In the genomic region with DNA sequence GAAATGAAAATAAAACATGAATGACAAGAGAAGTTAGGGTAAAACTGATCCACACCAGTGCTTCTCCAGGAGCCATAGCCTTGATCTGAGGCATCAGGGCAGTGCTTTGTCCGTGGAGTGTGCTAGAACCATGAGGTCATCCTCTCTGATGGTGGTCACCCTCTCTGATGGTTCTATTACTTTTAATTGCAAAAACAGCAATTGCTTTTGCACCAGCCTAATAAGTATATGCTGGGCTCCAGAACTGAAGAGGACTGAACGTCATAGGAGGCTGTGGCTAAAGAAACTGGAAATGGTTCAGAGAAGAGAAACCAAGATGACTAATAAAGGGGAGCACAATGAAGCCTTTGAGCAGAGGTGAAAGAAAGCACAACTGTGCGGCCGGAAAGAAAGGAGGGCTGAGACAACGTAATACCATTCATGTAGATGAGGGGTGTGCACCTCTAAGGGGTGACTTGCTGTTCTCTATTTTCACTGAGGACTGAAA, we compare ENCODE assay signal across 1 cellular context.
TF ChIP-seq lines count a peak whose summit lies in the region.

No MANE protein-coding gene starts in this region.

TF ChIP-seq in SK-N-SH, 30 proteins besides CTCF, POLR2A, EP300 and RAD21 (continued from another document):
- TF ChIP-seq IRF3 (IDR thresholded peaks at IDR 0.05; ENCODE audit: low read depth, low read length): no peak
- TF ChIP-seq, protein P1, sequence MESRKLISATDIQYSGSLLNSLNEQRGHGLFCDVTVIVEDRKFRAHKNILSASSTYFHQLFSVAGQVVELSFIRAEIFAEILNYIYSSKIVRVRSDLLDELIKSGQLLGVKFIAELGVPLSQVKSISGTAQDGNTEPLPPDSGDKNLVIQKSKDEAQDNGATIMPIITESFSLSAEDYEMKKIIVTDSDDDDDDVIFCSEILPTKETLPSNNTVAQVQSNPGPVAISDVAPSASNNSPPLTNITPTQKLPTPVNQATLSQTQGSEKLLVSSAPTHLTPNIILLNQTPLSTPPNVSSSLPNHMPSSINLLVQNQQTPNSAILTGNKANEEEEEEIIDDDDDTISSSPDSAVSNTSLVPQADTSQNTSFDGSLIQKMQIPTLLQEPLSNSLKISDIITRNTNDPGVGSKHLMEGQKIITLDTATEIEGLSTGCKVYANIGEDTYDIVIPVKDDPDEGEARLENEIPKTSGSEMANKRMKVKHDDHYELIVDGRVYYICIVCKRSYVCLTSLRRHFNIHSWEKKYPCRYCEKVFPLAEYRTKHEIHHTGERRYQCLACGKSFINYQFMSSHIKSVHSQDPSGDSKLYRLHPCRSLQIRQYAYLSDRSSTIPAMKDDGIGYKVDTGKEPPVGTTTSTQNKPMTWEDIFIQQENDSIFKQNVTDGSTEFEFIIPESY (IDR thresholded peaks at IDR 0.05; ENCODE audit: borderline replicate concordance, low read depth): no peak
- TF ChIP-seq, protein P2, sequence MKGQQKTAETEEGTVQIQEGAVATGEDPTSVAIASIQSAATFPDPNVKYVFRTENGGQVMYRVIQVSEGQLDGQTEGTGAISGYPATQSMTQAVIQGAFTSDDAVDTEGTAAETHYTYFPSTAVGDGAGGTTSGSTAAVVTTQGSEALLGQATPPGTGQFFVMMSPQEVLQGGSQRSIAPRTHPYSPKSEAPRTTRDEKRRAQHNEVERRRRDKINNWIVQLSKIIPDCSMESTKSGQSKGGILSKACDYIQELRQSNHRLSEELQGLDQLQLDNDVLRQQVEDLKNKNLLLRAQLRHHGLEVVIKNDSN (IDR thresholded peaks at IDR 0.05; ENCODE audit: borderline replicate concordance, low read depth): no peak
- TF ChIP-seq MEF2A (IDR thresholded peaks at IDR 0.05; ENCODE audit: borderline replicate concordance, low read depth): no peak
- no peak for TF ChIP-seq TAF1 (IDR thresholded peaks at IDR 0.05; ENCODE audit: borderline replicate concordance, low read depth, low read length)
- no peak for TF ChIP-seq USF2 (IDR thresholded peaks at IDR 0.05; ENCODE audit: borderline replicate concordance, low read depth, low read length)
- no peak for TF ChIP-seq RCOR1 (IDR thresholded peaks at IDR 0.05; ENCODE audit: low read length)
- TF ChIP-seq JUND (IDR thresholded peaks at IDR 0.05): no peak
- no peak for TF ChIP-seq SMC3 (IDR thresholded peaks at IDR 0.05; ENCODE audit: low read depth, low read length)
- TF ChIP-seq RXRA (IDR thresholded peaks at IDR 0.05; ENCODE audit: borderline replicate concordance, low read depth): no peak
- no peak for TF ChIP-seq GATA2 (CRISPR knock-in tag; IDR thresholded peaks at IDR 0.05)
- TF ChIP-seq TEAD4 (IDR thresholded peaks at IDR 0.05; ENCODE audit: borderline replicate concordance, insufficient read depth): no peak
- TF ChIP-seq RFX5 (IDR thresholded peaks at IDR 0.05; ENCODE audit: low read length): no peak
- TF ChIP-seq, protein P3, sequence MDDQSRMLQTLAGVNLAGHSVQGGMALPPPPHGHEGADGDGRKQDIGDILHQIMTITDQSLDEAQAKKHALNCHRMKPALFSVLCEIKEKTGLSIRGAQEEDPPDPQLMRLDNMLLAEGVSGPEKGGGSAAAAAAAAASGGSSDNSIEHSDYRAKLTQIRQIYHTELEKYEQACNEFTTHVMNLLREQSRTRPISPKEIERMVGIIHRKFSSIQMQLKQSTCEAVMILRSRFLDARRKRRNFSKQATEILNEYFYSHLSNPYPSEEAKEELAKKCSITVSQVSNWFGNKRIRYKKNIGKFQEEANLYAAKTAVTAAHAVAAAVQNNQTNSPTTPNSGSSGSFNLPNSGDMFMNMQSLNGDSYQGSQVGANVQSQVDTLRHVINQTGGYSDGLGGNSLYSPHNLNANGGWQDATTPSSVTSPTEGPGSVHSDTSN (IDR thresholded peaks at IDR 0.05): no peak
TF ChIP-seq in SK-N-SH: peak in this region for 0.
